In the genomic region with DNA sequence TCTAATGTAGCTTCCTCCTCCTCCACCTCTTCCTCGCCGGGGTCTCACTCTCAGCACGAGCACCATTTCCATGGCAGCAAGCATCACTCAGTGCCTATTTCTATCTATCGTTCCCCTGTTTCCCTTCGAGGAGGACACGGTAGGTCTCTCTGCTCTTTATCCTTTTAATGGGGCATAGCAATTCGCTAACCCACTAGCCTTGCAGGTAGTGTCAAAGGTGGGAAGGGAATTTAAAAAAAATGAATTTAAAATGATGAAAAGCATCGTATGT, we compare ENCODE assay signal across 1 cellular context.
TF ChIP-seq lines count a peak whose summit lies in the region.

No MANE protein-coding gene starts in this region.

TF ChIP-seq in WTC11, 78 proteins besides CTCF, POLR2A, EP300 and RAD21 (continued from another document):
- no peak for TF ChIP-seq ARID4B (CRISPR knock-in tag; IDR thresholded peaks at IDR 0.05; ENCODE audit: borderline replicate concordance)
- no peak for TF ChIP-seq NR3C1 (CRISPR knock-in tag; conservative IDR thresholded peaks at IDR 0.05; ENCODE audit: low read depth)
- no peak for TF ChIP-seq FOXP4 (CRISPR knock-in tag; IDR thresholded peaks at IDR 0.05)
- TF ChIP-seq, protein P1, sequence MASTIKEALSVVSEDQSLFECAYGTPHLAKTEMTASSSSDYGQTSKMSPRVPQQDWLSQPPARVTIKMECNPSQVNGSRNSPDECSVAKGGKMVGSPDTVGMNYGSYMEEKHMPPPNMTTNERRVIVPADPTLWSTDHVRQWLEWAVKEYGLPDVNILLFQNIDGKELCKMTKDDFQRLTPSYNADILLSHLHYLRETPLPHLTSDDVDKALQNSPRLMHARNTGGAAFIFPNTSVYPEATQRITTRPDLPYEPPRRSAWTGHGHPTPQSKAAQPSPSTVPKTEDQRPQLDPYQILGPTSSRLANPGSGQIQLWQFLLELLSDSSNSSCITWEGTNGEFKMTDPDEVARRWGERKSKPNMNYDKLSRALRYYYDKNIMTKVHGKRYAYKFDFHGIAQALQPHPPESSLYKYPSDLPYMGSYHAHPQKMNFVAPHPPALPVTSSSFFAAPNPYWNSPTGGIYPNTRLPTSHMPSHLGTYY (CRISPR knock-in tag; IDR thresholded peaks at IDR 0.05) = no peak
- no peak for TF ChIP-seq ZNF396 (CRISPR knock-in tag; IDR thresholded peaks at IDR 0.05; ENCODE audit: borderline replicate concordance)
- no peak for TF ChIP-seq JAZF1 (CRISPR knock-in tag; IDR thresholded peaks at IDR 0.05)
- TF ChIP-seq, protein P2, sequence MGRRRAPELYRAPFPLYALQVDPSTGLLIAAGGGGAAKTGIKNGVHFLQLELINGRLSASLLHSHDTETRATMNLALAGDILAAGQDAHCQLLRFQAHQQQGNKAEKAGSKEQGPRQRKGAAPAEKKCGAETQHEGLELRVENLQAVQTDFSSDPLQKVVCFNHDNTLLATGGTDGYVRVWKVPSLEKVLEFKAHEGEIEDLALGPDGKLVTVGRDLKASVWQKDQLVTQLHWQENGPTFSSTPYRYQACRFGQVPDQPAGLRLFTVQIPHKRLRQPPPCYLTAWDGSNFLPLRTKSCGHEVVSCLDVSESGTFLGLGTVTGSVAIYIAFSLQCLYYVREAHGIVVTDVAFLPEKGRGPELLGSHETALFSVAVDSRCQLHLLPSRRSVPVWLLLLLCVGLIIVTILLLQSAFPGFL (CRISPR knock-in tag; IDR thresholded peaks at IDR 0.05; ENCODE audit: borderline replicate concordance) = no peak
- TF ChIP-seq ZNF281 (CRISPR knock-in tag; IDR thresholded peaks at IDR 0.05) = no peak
- TF ChIP-seq RORB (CRISPR knock-in tag; IDR thresholded peaks at IDR 0.05) = no peak
TF ChIP-seq in WTC11: peak in this region for 0.
